In genomic region chr1:209190591-209191241, GRCh38 we compare ENCODE assay signal across 8 cellular contexts.
DNase-seq lines count a peak whose midpoint lies in the region; ATAC-seq, FAIRE-seq and TF ChIP-seq lines count a peak whose summit lies in the region.

No MANE protein-coding gene starts in this region.

- no peak overlapping the region for H3K4me3 ChIP-seq in kidney epithelial cell (ENCODE audit: low read depth, low read length)

- FAIRE-seq in urothelium cell line (lab: Jason Lieb, UNC): peak; percentile 82
- no peak for FAIRE-seq in frontal cortex (lab: Jason Lieb, UNC)

- peak; percentile 83 for ATAC-seq in GM18873 (IDR thresholded peaks at IDR 0.05; ENCODE audit: low FRiP score, unreplicated experiment)
- peak; percentile 83 for ATAC-seq in HG03039 (IDR thresholded peaks at IDR 0.05; ENCODE audit: unreplicated experiment)

- no peaks in the 10 kb centered on the region for H3K36me3 ChIP-seq in kidney epithelial cell (ENCODE audit: control insufficient read depth, insufficient read depth, low read length)

- DNase-seq in Caki2 (ENCODE audit: low read depth): peak; percentile 18
- DNase-seq in NCI-H226: peak; percentile 9
- peak; percentile 4 for DNase-seq in amniotic stem cell (lab: John Stamatoyannopoulos, UW)
- DNase-seq in kidney epithelial cell (ENCODE audit: low read depth): no peak
- DNase-seq in urothelium cell line (ENCODE audit: low spot score): peak; percentile 77
- DNase-seq in frontal cortex (ENCODE audit: low spot score in 2 of 2): no peak

- in situ Hi-C loops in Caki2 (cut with HindIII; ENCODE audit: low pct_unique_long_range_greater_than_20kb, low sequenced_read_pairs): no loop called here

- TF ChIP-seq CTCF in kidney epithelial cell (IDR thresholded peaks at IDR 0.05; ENCODE audit: insufficient read depth, low read length, poor library complexity, severe bottlenecking): peak; percentile 96

- no peaks in the 10 kb centered on the region for H3K27me3 ChIP-seq in kidney epithelial cell (ENCODE audit: control insufficient read depth, insufficient read depth, low read length)

Comparison
In these comparisons a context has a peak if more than half of its experiments do, and no peak if none do; other contexts are left out.
1. DNase-seq: peak in Caki2 (single experiment), NCI-H226 (single experiment), amniotic stem cell (single experiment) and urothelium cell line (single experiment); none in kidney epithelial cell (single experiment) and frontal cortex (0 of 2).